Comparison of ENCODE assay signal across 20 cellular contexts in genomic region chr16:46756772-46757171, GRCh38. TPM values are rescaled to one million over a fixed set of nuclear protein-coding genes. Genes with fewer than 3 reads are reported as not detected.
"Had no signal": no experiment of that assay in that cellular context is flagged by ENCODE, and none has a peak within 500 bp of the region (broad histone marks: within the 10 kb centered on the region; RNA-seq: fewer than 3 reads in every experiment).

No MANE protein-coding gene starts in this region.

- ATAC-seq: activated CD8-positive, alpha-beta T cell treated with anti-CD3 and anti-CD28 coated beads, Interleukin-2, amount 10 ng/mL, durations not matched to agents 7 days and 5 days; activated T-cell treated with anti-CD3 and anti-CD28 coated beads, Interleukin-2, amount 50 U/mL, for 72 hours; body of pancreas; naive thymus-derived CD4-positive, alpha-beta T cell had no signal

- H3K27me3 ChIP-seq: body of pancreas, pancreas had no signal

- H3K36me3 ChIP-seq: pancreas, tibial nerve had no signal

- H3K9me3 ChIP-seq: body of pancreas, pancreas, tibial nerve had no signal

- DNase-seq: activated CD4-positive, alpha-beta T cell treated with anti-CD3 and anti-CD28 coated beads, Interleukin-2, amount 10 ng/mL, durations not matched to agents 24 days and 14 days; activated CD8-positive, alpha-beta memory T cell treated with anti-CD3 and anti-CD28 coated beads, Interleukin-2, amount 50 U/mL, for 4 hours; activated CD8-positive, alpha-beta T cell treated with anti-CD3 and anti-CD28 coated beads, Interleukin-2, amount 10 ng/mL, durations not matched to agents 7 days and 5 days; activated gamma-delta T cell; activated T-cell treated with anti-CD3 and anti-CD28 coated beads, Interleukin-2, amount 50 U/mL, for 72 hours; amniotic stem cell; body of pancreas; cerebellar nuclear complex; effector memory CD4-positive, alpha-beta T cell; foreskin fibroblast; head of caudate nucleus; naive thymus-derived CD4-positive, alpha-beta T cell; pancreas; stimulated activated CD4-positive, alpha-beta T cell treated with anti-CD3 and anti-CD28 coated beads, Interleukin-4, amount 100 ng/mL, for 4 hours; stimulated activated CD8-positive, alpha-beta memory T cell treated with anti-CD3 and anti-CD28 coated beads, Interleukin-4, amount 100 ng/mL, for 48 hours; stimulated activated naive CD4-positive, alpha-beta T cell treated with Interleukin-2 at 50 U/mL for 16 hours; T-helper 2 cell had no signal

- H3K4me1 ChIP-seq: body of pancreas, pancreas, tibial nerve had no signal

- H3K4me3 ChIP-seq: body of pancreas, lung, pancreas, skin epidermis, tibial nerve had no signal

- H3K27ac ChIP-seq: body of pancreas, pancreas, skin epidermis, tibial nerve had no signal

RNA-seq across cellular contexts. Expression of gene MYLK3, which starts 8.6 kb away (rescaled TPM):
- polyA plus RNA-seq: naive thymus-derived CD4-positive, alpha-beta T cell had no signal
